Comparison of ENCODE assay signal across 14 cellular contexts in the genomic region with DNA sequence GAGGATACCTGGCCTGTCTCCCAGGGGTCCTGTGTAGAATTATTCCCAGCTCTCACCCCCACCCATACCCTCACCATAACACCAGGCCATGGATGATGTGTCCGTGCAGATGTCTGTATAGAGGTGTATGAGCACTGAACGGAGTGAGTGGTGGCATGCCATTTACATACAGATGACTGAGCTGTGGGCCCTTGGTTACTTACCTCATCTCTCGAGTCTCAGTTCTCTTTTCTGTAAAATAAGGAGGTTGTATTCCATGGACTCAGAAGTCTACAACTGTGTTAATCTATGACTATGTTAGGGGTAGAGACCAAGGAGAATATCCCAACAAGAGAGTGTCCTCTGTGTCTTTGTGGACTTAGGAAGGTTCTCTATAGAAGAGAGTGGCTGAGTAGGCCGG.
A peak's percentile ranks its signal among the peaks of the same experiment; 100 is the strongest.
DNase-seq lines count a peak whose midpoint lies in the region; ATAC-seq and TF ChIP-seq lines count a peak whose summit lies in the region.
"Had no signal": no experiment of that assay in that cellular context is flagged by ENCODE, and none has a peak within 500 bp of the region (broad histone marks: within the 10 kb centered on the region; RNA-seq: fewer than 3 reads in every experiment).

No MANE protein-coding gene starts in this region.

- peak; percentile 76 for ATAC-seq in GM19025 (IDR thresholded peaks at IDR 0.05; ENCODE audit: low read depth, unreplicated experiment)
- ATAC-seq in HG02610 (IDR thresholded peaks at IDR 0.05; ENCODE audit: unreplicated experiment): peak; percentile 92
- peak; percentile 83 for ATAC-seq in HG03565 (IDR thresholded peaks at IDR 0.05; ENCODE audit: unreplicated experiment)
- ATAC-seq in GM18873 (IDR thresholded peaks at IDR 0.05; ENCODE audit: low FRiP score, unreplicated experiment): no peak
- ATAC-seq: SK-N-SH treated with all-trans-retinoic acid at 6 μM for 48 hours; stimulated activated naive CD8-positive, alpha-beta T cell treated with anti-CD3 and anti-CD28 coated beads, Interleukin-15, amount 100 ng/mL, for 72 hours had no signal

- TF ChIP-seq CTCF in progenitor cell of endocrine pancreas (IDR thresholded peaks at IDR 0.05; ENCODE audit: unreplicated experiment): no peak

- H3K27ac Mint-ChIP-seq in progenitor cell of endocrine pancreas: peak overlapping the region; percentile 28
- H3K27ac Mint-ChIP-seq in T-helper 2 cell treated with Interferon-gamma antibody and Interleukin-4, amounts not matched to agents 5 μg/mL and 100 μg/mL, for 36 hours: no peak overlapping the region
- H3K27ac Mint-ChIP-seq: activated CD4-positive, alpha-beta T cell treated with anti-CD3 and anti-CD28 coated beads, Interleukin-2, amount 10 ng/mL, durations not matched to agents 7 days and 5 days; stimulated activated naive CD8-positive, alpha-beta T cell treated with anti-CD3 and anti-CD28 coated beads, Interleukin-15, amount 100 ng/mL, for 72 hours had no signal

- no peaks in the 10 kb centered on the region for H3K36me3 Mint-ChIP-seq in progenitor cell of endocrine pancreas (ENCODE audit: insufficient read depth)
- no peaks in the 10 kb centered on the region for H3K36me3 Mint-ChIP-seq in T-helper 2 cell treated with Interferon-gamma antibody and Interleukin-4, amounts not matched to agents 5 μg/mL and 100 μg/mL, for 36 hours (ENCODE audit: low read depth)
- H3K36me3 Mint-ChIP-seq: CD8-positive, alpha-beta memory T cell had no signal

- H3K27me3 Mint-ChIP-seq in progenitor cell of endocrine pancreas: peaks cover 54% of the 10 kb centered on the region
- peaks cover 65% of the 10 kb centered on the region for H3K27me3 Mint-ChIP-seq in T-helper 2 cell treated with Interferon-gamma antibody and Interleukin-4, amounts not matched to agents 5 μg/mL and 100 μg/mL, for 36 hours (ENCODE audit: low read depth)

- no peaks in the 10 kb centered on the region for H3K9me3 Mint-ChIP-seq in progenitor cell of endocrine pancreas (ENCODE audit: low read depth)
- H3K9me3 Mint-ChIP-seq in T-helper 2 cell treated with Interferon-gamma antibody and Interleukin-4, amounts not matched to agents 5 μg/mL and 100 μg/mL, for 36 hours: no peaks in the 10 kb centered on the region
- H3K9me3 Mint-ChIP-seq: activated CD4-positive, alpha-beta T cell treated with anti-CD3 and anti-CD28 coated beads, Interleukin-2, amount 10 ng/mL, durations not matched to agents 7 days and 5 days; CD8-positive, alpha-beta memory T cell; stimulated activated naive CD8-positive, alpha-beta T cell treated with anti-CD3 and anti-CD28 coated beads, Interleukin-15, amount 100 ng/mL, for 72 hours had no signal

- peaks cover 20% of the 10 kb centered on the region for H3K4me1 Mint-ChIP-seq in progenitor cell of endocrine pancreas (ENCODE audit: low read depth)
- H3K4me1 Mint-ChIP-seq in T-helper 2 cell treated with Interferon-gamma antibody and Interleukin-4, amounts not matched to agents 5 μg/mL and 100 μg/mL, for 36 hours (ENCODE audit: low read depth): peaks cover 10% of the 10 kb centered on the region

- no peak overlapping the region for H3K4me3 Mint-ChIP-seq in progenitor cell of endocrine pancreas (ENCODE audit: low read depth)
- no peak overlapping the region for H3K4me3 Mint-ChIP-seq in T-helper 2 cell treated with Interferon-gamma antibody and Interleukin-4, amounts not matched to agents 5 μg/mL and 100 μg/mL, for 36 hours
- H3K4me3 Mint-ChIP-seq: activated CD4-positive, alpha-beta T cell treated with anti-CD3 and anti-CD28 coated beads, Interleukin-2, amount 10 ng/mL, durations not matched to agents 7 days and 5 days; stimulated activated naive CD8-positive, alpha-beta T cell treated with anti-CD3 and anti-CD28 coated beads, Interleukin-15, amount 100 ng/mL, for 72 hours had no signal

- no peak for DNase-seq in progenitor cell of endocrine pancreas (ENCODE audit: low spot score, unreplicated experiment)
- DNase-seq in HUDEP-2 (lab: John Stamatoyannopoulos, UW; ENCODE audit: unreplicated experiment in 76 of 76): no peak
- no peak for DNase-seq in T-helper 2 cell treated with Interferon-gamma antibody and Interleukin-4, amounts not matched to agents 5 μg/mL and 100 μg/mL, for 36 hours (ENCODE audit: low spot score)
- DNase-seq: activated CD4-positive, alpha-beta T cell treated with anti-CD3 and anti-CD28 coated beads, Interleukin-2, amount 10 ng/mL, durations not matched to agents 7 days and 5 days; activated naive CD4-positive, alpha-beta T cell; CD8-positive, alpha-beta memory T cell; GOT3; NCI-H526; stimulated activated naive CD8-positive, alpha-beta T cell treated with anti-CD3 and anti-CD28 coated beads, Interleukin-15, amount 100 ng/mL, for 72 hours had no signal
